Comparison of ENCODE assay signal across 8 cellular contexts in genomic region chr7:128409435-128410091, GRCh38. TPM values are rescaled to one million over a fixed set of nuclear protein-coding genes. Genes with fewer than 3 reads are reported as not detected.
DNase-seq lines count a peak whose midpoint lies in the region; ATAC-seq and TF ChIP-seq lines count a peak whose summit lies in the region.

TSS of gene IMPDH1 (minus strand) at chr7:128409982. CDS start at chr7:128409901, 81 bp downstream.

- peak within 1 kb of the TSS; percentile 59 for H3K27ac Mint-ChIP-seq in activated CD8-positive, alpha-beta T cell treated with anti-CD3 and anti-CD28 coated beads for 36 hours
- H3K27ac Mint-ChIP-seq in effector memory CD8-positive, alpha-beta T cell = peak within 1 kb of the TSS; percentile 86 to 91

- TF ChIP-seq CTCF in AG09319 (IDR thresholded peaks at IDR 0.05; ENCODE audit: low read depth, low read length) = no peak
- TF ChIP-seq CTCF in activated CD8-positive, alpha-beta T cell treated with anti-CD3 and anti-CD28 coated beads for 36 hours (IDR thresholded peaks at IDR 0.05) = no peak

- H3K27me3 ChIP-seq in mesendoderm (ENCODE audit: insufficient read depth, low read length, poor library complexity) = peaks cover 17% of the 10 kb centered on the region

- H3K4me3 ChIP-seq in mesendoderm (ENCODE audit: low read length) = peak within 1 kb of the TSS; percentile 27

- no CpG with 5 or more reads among the region's 73 CpGs for WGBS in mesendoderm (ENCODE audit: extremely low coverage, insufficient coverage, low lambda C conversion rate)

- POLR2A ChIA-PET in activated CD8-positive, alpha-beta T cell treated with anti-CD3 and anti-CD28 coated beads for 36 hours (lab: Charles Lee) = interaction anchor here (1.4 to 1.6 kb wide), 2 partner anchors 66 to 459 kb away, joined by 4 read pairs; no protein-coding TSS in a partner anchor

- H3K36me3 ChIP-seq in mesendoderm (ENCODE audit: control insufficient read depth, insufficient read depth, low read length) = no peaks in the 10 kb centered on the region

- H3K4me1 Mint-ChIP-seq in activated CD8-positive, alpha-beta T cell treated with anti-CD3 and anti-CD28 coated beads for 36 hours (ENCODE audit: low read depth) = peaks cover 19% of the 10 kb centered on the region
- H3K4me1 Mint-ChIP-seq in effector memory CD8-positive, alpha-beta T cell (ENCODE audit: low read depth in 2 of 2) = peaks cover 24 to 31% of the 10 kb centered on the region in 2 donors

- H3K23ac ChIP-seq in mesendoderm (ENCODE audit: low read length) = peak within 1 kb of the TSS; percentile 57

- no peaks in the 10 kb centered on the region for H3K9me3 Mint-ChIP-seq in activated CD8-positive, alpha-beta T cell treated with anti-CD3 and anti-CD28 coated beads for 36 hours
- H3K9me3 Mint-ChIP-seq in effector memory CD8-positive, alpha-beta T cell = no peaks in the 10 kb centered on the region

- CTCF ChIA-PET in activated CD8-positive, alpha-beta T cell treated with anti-CD3 and anti-CD28 coated beads for 36 hours (lab: Charles Lee) = interaction anchor here (1.1 to 13.5 kb wide), 9 partner anchors 9 to 65 kb away, joined by 3 to 256 read pairs (median 7); no protein-coding TSS in a partner anchor

- H3K27ac ChIP-seq in mesendoderm (ENCODE audit: low read depth, low read length) = no peak within 1 kb of the TSS

- H2AK5ac ChIP-seq in mesendoderm (ENCODE audit: low read length) = no peak within 1 kb of the TSS

- H3K27me3 Mint-ChIP-seq in activated CD8-positive, alpha-beta T cell treated with anti-CD3 and anti-CD28 coated beads for 36 hours = peaks cover 10% of the 10 kb centered on the region
- no peaks in the 10 kb centered on the region for H3K27me3 Mint-ChIP-seq in effector memory CD8-positive, alpha-beta T cell

- H3K4me2 ChIP-seq in mesendoderm (ENCODE audit: low read length) = peak within 1 kb of the TSS; percentile 92

- H2BK15ac ChIP-seq in mesendoderm (replicated peaks; ENCODE audit: low read depth) = no peak within 1 kb of the TSS

- no peak within 1 kb of the TSS for H3K18ac ChIP-seq in mesendoderm (ENCODE audit: low read length)

- H2BK5ac ChIP-seq in mesendoderm (ENCODE audit: low read length) = no peak within 1 kb of the TSS

- peaks cover 2% of the 10 kb centered on the region for H3K4me1 ChIP-seq in mesendoderm (ENCODE audit: control insufficient read depth, low read depth, low read length)

- DNase-seq in AG09319 (ENCODE audit: extremely low read depth, low read depth) (peak; percentile 34), NCI-H748 (lab: John Stamatoyannopoulos, UW; ENCODE audit: unreplicated experiment) (peak; percentile 89), mesendoderm (peak; percentile 70)
- DNase-seq in activated CD8-positive, alpha-beta T cell treated with anti-CD3 and anti-CD28 coated beads for 36 hours = peak; percentile 85
- DNase-seq in effector memory CD8-positive, alpha-beta T cell = peak; percentile 71 to 80 (median 79)
- peak; percentile 78 for DNase-seq in stimulated activated CD8-positive, alpha-beta memory T cell treated with anti-CD3 and anti-CD28 coated beads, Interleukin-12 subunit alpha, Interleukin-12 subunit beta, amount 100 ng/mL, for 4 hours (ENCODE audit: low read depth)

- H3K4ac ChIP-seq in mesendoderm (ENCODE audit: low read depth, low read length) = no peak within 1 kb of the TSS

- ATAC-seq in GM18858 (IDR thresholded peaks at IDR 0.05; ENCODE audit: unreplicated experiment) = peak; percentile 67
- peak; percentile 57 for ATAC-seq in HG03060 (IDR thresholded peaks at IDR 0.05; ENCODE audit: low read depth, unreplicated experiment)
- peak; percentile 84 for ATAC-seq in activated CD8-positive, alpha-beta T cell treated with anti-CD3 and anti-CD28 coated beads for 36 hours
- ATAC-seq in effector memory CD8-positive, alpha-beta T cell (replicated peaks) = peak; percentile 77

- peak within 1 kb of the TSS; percentile 73 for H3K9ac ChIP-seq in mesendoderm (ENCODE audit: low read length)

- H3K79me2 ChIP-seq in mesendoderm (ENCODE audit: control insufficient read depth, insufficient read depth, low read length) = no peaks in the 10 kb centered on the region

- no peak within 1 kb of the TSS for H4K5ac ChIP-seq in mesendoderm (ENCODE audit: low read length)

- H2BK120ac ChIP-seq in mesendoderm (ENCODE audit: low read depth, low read length) = no peak within 1 kb of the TSS

- H3K79me1 ChIP-seq in mesendoderm (ENCODE audit: low read length) = no peaks in the 10 kb centered on the region

- H3K4me3 Mint-ChIP-seq in activated CD8-positive, alpha-beta T cell treated with anti-CD3 and anti-CD28 coated beads for 36 hours = peak within 1 kb of the TSS; percentile 76
- peak within 1 kb of the TSS; percentile 88 to 89 for H3K4me3 Mint-ChIP-seq in effector memory CD8-positive, alpha-beta T cell

- H4K8ac ChIP-seq in mesendoderm (ENCODE audit: low read depth, low read length) = no peak within 1 kb of the TSS

- intact Hi-C loops in activated CD8-positive, alpha-beta T cell treated with anti-CD3 and anti-CD28 coated beads for 36 hours (cut with micrococcal nuclease) = loop anchor here (10.0 kb wide), 1 partner anchor 45 kb away; the partner anchor contains the start of gene HILPDA

- H3K36me3 Mint-ChIP-seq in activated CD8-positive, alpha-beta T cell treated with anti-CD3 and anti-CD28 coated beads for 36 hours (ENCODE audit: low read depth) = peaks cover 4% of the 10 kb centered on the region
- peaks cover 4% of the 10 kb centered on the region for H3K36me3 Mint-ChIP-seq in effector memory CD8-positive, alpha-beta T cell (ENCODE audit: insufficient read depth)

- peak within 1 kb of the TSS; percentile 86 for H3K56ac ChIP-seq in mesendoderm (ENCODE audit: low read length)

RNA-seq across cellular contexts. Expression of gene IMPDH1, which starts in this region (rescaled TPM):
- 10 to 100 TPM; 60.5 to 68.1 TPM for total RNA-seq in activated CD8-positive, alpha-beta T cell treated with anti-CD3 and anti-CD28 coated beads for 36 hours
- 20.1 TPM for polyA plus RNA-seq in mesendoderm (2013, experiment 1 of 2)
- polyA plus RNA-seq in mesendoderm (2013, experiment 2 of 2) = 19.7 TPM

Comparison
In these comparisons a context has a peak if more than half of its experiments do, and no peak if none do; other contexts are left out.
1. DNase-seq: peak in every context shown above with its lines; median percentile 89 in NCI-H748; 85 in activated CD8-positive, alpha-beta T cell treated with anti-CD3 and anti-CD28 coated beads for 36 hours; 79 in effector memory CD8-positive, alpha-beta T cell; 78 in stimulated activated CD8-positive, alpha-beta memory T cell treated with anti-CD3 and anti-CD28 coated beads, Interleukin-12 subunit alpha, Interleukin-12 subunit beta, amount 100 ng/mL, for 4 hours; 70 in mesendoderm; 34 in AG09319.